Comparison of ENCODE assay signal across 16 cellular contexts in genomic region chr15:93231261-93231939, GRCh38.
"Had no signal": no experiment of that assay in that cellular context is flagged by ENCODE, and none has a peak within 500 bp of the region (broad histone marks: within the 10 kb centered on the region; RNA-seq: fewer than 3 reads in every experiment).

No MANE protein-coding gene starts in this region.

- H3K4me1 Mint-ChIP-seq: nephron had no signal

- H3K36me3 ChIP-seq: adrenal gland, right atrium auricular region, upper lobe of left lung had no signal

- H3K27me3 ChIP-seq: adrenal gland, right atrium auricular region, upper lobe of left lung had no signal

- H3K9me3 Mint-ChIP-seq: activated CD4-positive, alpha-beta T cell treated with anti-CD3 and anti-CD28 coated beads, Interleukin-2, amount 10 ng/mL, durations not matched to agents 7 days and 5 days; activated naive CD4-positive, alpha-beta T cell treated with anti-CD3 and anti-CD28 coated beads, Interleukin-2, amount 10 ng/mL, durations not matched to agents 7 days and 5 days; activated T-helper 17 cell treated with anti-CD3 and anti-CD28 coated beads, Interleukin-2, amount 50 U/mL, for 72 hours had no signal

- DNase-seq: activated CD4-positive, alpha-beta T cell treated with anti-CD3 and anti-CD28 coated beads, Interleukin-2, amount 10 ng/mL, durations not matched to agents 7 days and 5 days; activated naive CD4-positive, alpha-beta T cell treated with anti-CD3 and anti-CD28 coated beads, Interleukin-2, amount 10 ng/mL, durations not matched to agents 7 days and 5 days; activated T-cell treated with anti-CD3 and anti-CD28 coated beads for 4 hours; adrenal gland; foreskin fibroblast; kidney glomerular epithelial cell; left ventricle myocardium superior; occipital lobe; stimulated activated CD4-positive, alpha-beta T cell treated with anti-CD3 and anti-CD28 coated beads, Interleukin-15, amount 100 ng/mL, for 24 hours; stimulated activated CD4-positive, alpha-beta T cell treated with anti-CD3 and anti-CD28 coated beads, Interleukin-4, amount 100 ng/mL, for 1 hour; stimulated activated naive CD4-positive, alpha-beta T cell; upper lobe of left lung had no signal

- H3K4me3 ChIP-seq: adrenal gland, right atrium auricular region, upper lobe of left lung had no signal

- H3K4me1 ChIP-seq: adrenal gland, right atrium auricular region, upper lobe of left lung had no signal

- H3K27ac Mint-ChIP-seq: activated CD4-positive, alpha-beta T cell treated with anti-CD3 and anti-CD28 coated beads, Interleukin-2, amount 10 ng/mL, durations not matched to agents 7 days and 5 days; activated naive CD4-positive, alpha-beta T cell treated with anti-CD3 and anti-CD28 coated beads, Interleukin-2, amount 10 ng/mL, durations not matched to agents 7 days and 5 days; activated T-helper 17 cell treated with anti-CD3 and anti-CD28 coated beads, Interleukin-2, amount 50 U/mL, for 72 hours; memory B cell; nephron had no signal

- ATAC-seq: activated T-helper 17 cell treated with anti-CD3 and anti-CD28 coated beads, Interleukin-2, amount 50 U/mL, for 72 hours; left ventricle myocardium superior had no signal

- H3K36me3 Mint-ChIP-seq: activated naive CD4-positive, alpha-beta T cell treated with anti-CD3 and anti-CD28 coated beads, Interleukin-2, amount 10 ng/mL, durations not matched to agents 7 days and 5 days; memory B cell had no signal

- H3K4me3 Mint-ChIP-seq: activated CD4-positive, alpha-beta T cell treated with anti-CD3 and anti-CD28 coated beads, Interleukin-2, amount 10 ng/mL, durations not matched to agents 7 days and 5 days; activated naive CD4-positive, alpha-beta T cell treated with anti-CD3 and anti-CD28 coated beads, Interleukin-2, amount 10 ng/mL, durations not matched to agents 7 days and 5 days; activated T-helper 17 cell treated with anti-CD3 and anti-CD28 coated beads, Interleukin-2, amount 50 U/mL, for 72 hours; memory B cell; nephron had no signal

- H3K9me3 ChIP-seq: adrenal gland, right atrium auricular region, upper lobe of left lung had no signal

- H3K27ac ChIP-seq: adrenal gland, right atrium auricular region, upper lobe of left lung had no signal
